ENCODE assay signal across 20 cellular contexts in the genomic region with DNA sequence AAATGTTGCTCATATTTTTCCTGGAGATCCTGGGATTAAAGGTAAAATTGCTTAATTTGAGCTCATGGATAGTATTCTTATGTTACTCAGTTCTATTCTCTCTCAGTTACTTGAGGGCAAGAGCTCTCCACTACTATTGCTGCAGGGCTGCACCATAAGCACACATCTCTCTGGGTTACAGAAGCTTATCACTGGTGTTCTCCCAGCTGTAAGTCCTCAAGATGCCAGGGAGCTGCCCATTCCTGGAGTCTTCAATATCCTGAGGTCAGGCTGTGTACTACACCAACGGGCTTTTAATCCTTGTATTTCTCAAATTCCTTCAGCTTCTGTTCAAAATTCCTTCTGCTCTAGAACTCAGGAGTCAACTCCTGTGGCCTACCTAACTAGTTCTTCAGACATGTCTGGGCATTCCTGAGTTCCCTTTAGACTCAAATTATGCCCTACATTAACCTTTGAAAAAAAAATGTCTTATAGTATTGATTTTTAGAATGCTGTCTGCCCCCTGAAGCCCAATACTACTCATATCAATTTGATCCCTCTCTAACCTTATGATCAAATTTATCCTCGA. TPM values are rescaled to one million over a fixed set of nuclear protein-coding genes. Genes with fewer than 3 reads are reported as not detected.
A peak's percentile ranks its signal among the peaks of the same experiment; 100 is the strongest.
DNase-seq lines count a peak whose midpoint lies in the region; ATAC-seq, FAIRE-seq and TF ChIP-seq lines count a peak whose summit lies in the region.
"Had no signal": no experiment of that assay in that cellular context is flagged by ENCODE, and none has a peak within 500 bp of the region (broad histone marks: within the 10 kb centered on the region; RNA-seq: fewer than 3 reads in every experiment).

No MANE protein-coding gene starts in this region.

- H4K91ac ChIP-seq in trophoblast cell (ENCODE audit: low read depth, low read length), result no peak overlapping the region

- no peak overlapping the region for H3K27ac Mint-ChIP-seq in naive thymus-derived CD4-positive, alpha-beta T cell
- H3K27ac Mint-ChIP-seq: CD4-positive, CD25-positive, alpha-beta regulatory T cell had no signal

- no peak for FAIRE-seq in HepG2 (lab: Jason Lieb, UNC)
- FAIRE-seq: K562 had no signal

- H3K4me2 ChIP-seq in HepG2 (ENCODE audit: low read depth, low read length) (peak overlapping the region; percentile 36), trophoblast cell (ENCODE audit: low read length) (no peak overlapping the region)
- H3K4me2 ChIP-seq: BLaER1 had no signal

- peaks cover 0 to 5% (median 0%) of the 10 kb centered on the region in 5 donors for H3K36me3 Mint-ChIP-seq in naive thymus-derived CD4-positive, alpha-beta T cell
- H3K36me3 Mint-ChIP-seq: CD4-positive, CD25-positive, alpha-beta regulatory T cell had no signal

- H3K9me3 Mint-ChIP-seq in naive thymus-derived CD4-positive, alpha-beta T cell, result peaks cover 0 to 3% (median 0%) of the 10 kb centered on the region in 11 donors

- H3K9ac ChIP-seq in HepG2 (ENCODE audit: insufficient read depth, low read depth, low read length), result peak overlapping the region; percentile 7
- H3K9ac ChIP-seq in trophoblast cell (ENCODE audit: low read length), result no peak overlapping the region
- H3K9ac ChIP-seq: BLaER1, GM23248 had no signal

- H2BK12ac ChIP-seq in trophoblast cell (ENCODE audit: low read length), result no peak overlapping the region

- no peaks in the 10 kb centered on the region for H3K4me1 Mint-ChIP-seq in naive thymus-derived CD4-positive, alpha-beta T cell
- H3K4me1 Mint-ChIP-seq: CD4-positive, CD25-positive, alpha-beta regulatory T cell had no signal

- TF ChIP-seq EP300 in HepG2 (IDR thresholded peaks at IDR 0.05; ENCODE audit: low read depth in 2 of 2, low read length in 2 of 2), result no peak
- TF ChIP-seq EP300 in HepG2 (CRISPR knock-in tag; IDR thresholded peaks at IDR 0.05; ENCODE audit: borderline replicate concordance), result no peak

- H3K4ac ChIP-seq in trophoblast cell (ENCODE audit: low read depth, low read length), result no peak overlapping the region

- no peaks in the 10 kb centered on the region for H3K9me3 ChIP-seq in HepG2 (ENCODE audit: low read length)
- no peaks in the 10 kb centered on the region for H3K9me3 ChIP-seq in right lobe of liver
- no peaks in the 10 kb centered on the region for H3K9me3 ChIP-seq in trophoblast cell (ENCODE audit: insufficient read depth, low read depth, low read length)
- H3K9me3 ChIP-seq in naive thymus-derived CD4-positive, alpha-beta T cell (ENCODE audit: control insufficient read depth in 2 of 3, low read length in 3 of 3), result no peaks in the 10 kb centered on the region
- H3K9me3 ChIP-seq: BLaER1, MG63 had no signal

- no peak overlapping the region for H3K14ac ChIP-seq in trophoblast cell (ENCODE audit: low read length)

- TSS peak; percentile 82 for BruUV-seq in HepG2 (replicated peaks; lab: Mats Ljungman, UMichigan)

- intact Hi-C loops in HepG2 (cut with micrococcal nuclease; ENCODE audit: unreplicated experiment) (no loop called here), right lobe of liver (cut with DNase I) (no loop called here)
- intact Hi-C loops in naive thymus-derived CD4-positive, alpha-beta T cell (cut with micrococcal nuclease), result no loop called here

- peak overlapping the region in 1 of 3 experiments; percentile 2; a peak in 1 of 6 replicates for H3K4me3 ChIP-seq in HepG2 (replicated peaks in 1 of 3; ENCODE audit: insufficient read depth in 1 of 3, low read depth in 2 of 3, low read length in 3 of 3)
- no peak overlapping the region for H3K4me3 ChIP-seq in right lobe of liver
- no peak overlapping the region for H3K4me3 ChIP-seq in trophoblast cell (ENCODE audit: low read depth, low read length)
- H3K4me3 ChIP-seq in naive thymus-derived CD4-positive, alpha-beta T cell (ENCODE audit: low read length), result no peak overlapping the region
- H3K4me3 ChIP-seq: BLaER1, GM23248, K562, MG63 had no signal

- no peak overlapping the region for H3K23ac ChIP-seq in trophoblast cell (ENCODE audit: low read length)

- TF ChIP-seq CTCF in HepG2 (CRISPR knock-in tag; IDR thresholded peaks at IDR 0.05) (no peak), right lobe of liver (IDR thresholded peaks at IDR 0.05) (no peak)

- ATAC-seq in HepG2, result peak; percentile 67
- no peak for ATAC-seq in right lobe of liver
- peak; percentile 78 for ATAC-seq in esophagus mucosa
- no peak for ATAC-seq in naive thymus-derived CD4-positive, alpha-beta T cell
- ATAC-seq: K562, Panc1 had no signal

- POLR2A ChIA-PET in HepG2 (lab: Yijun Ruan, JAX), result interaction anchor here (1.0 to 6.7 kb wide), 8 partner anchors 11 to 55 kb away, joined by 3 to 71 read pairs (median 6); a partner anchor contains a TSS
- POLR2A ChIA-PET in naive thymus-derived CD4-positive, alpha-beta T cell (lab: Charles Lee), result no interaction called here

- no peak for TF ChIP-seq RAD21 in HepG2 (CRISPR knock-in tag; IDR thresholded peaks at IDR 0.05)

- H3K27ac ChIP-seq in HepG2 (ENCODE audit: extremely low read length, insufficient read depth, low read length) (peak overlapping the region; percentile 65), right lobe of liver (no peak overlapping the region), trophoblast cell (ENCODE audit: low read depth, low read length) (no peak overlapping the region)
- no peak overlapping the region for H3K27ac ChIP-seq in naive thymus-derived CD4-positive, alpha-beta T cell (ENCODE audit: low read depth, low read length)
- H3K27ac ChIP-seq: BLaER1, GM23248 had no signal

- TF ChIP-seq POLR2A in HepG2 (IDR thresholded peaks at IDR 0.05; ENCODE audit: insufficient read depth in 1 of 2, low read depth in 2 of 2, low read length in 2 of 2), result no peak
- TF ChIP-seq POLR2A in right lobe of liver (IDR thresholded peaks at IDR 0.05), result no peak

- H4K20me1 ChIP-seq in HepG2 (ENCODE audit: insufficient read depth, low read length), result no peaks in the 10 kb centered on the region
- H4K20me1 ChIP-seq: BLaER1 had no signal

- no peak overlapping the region for H3K18ac ChIP-seq in trophoblast cell (ENCODE audit: low read length)

- in situ Hi-C loops in HepG2 (cut with HindIII; ENCODE audit: extremely low pct_ligation_motif_present, low pct_unique_long_range_greater_than_20kb), result no loop called here

- H3K36me3 ChIP-seq in HepG2 (replicated peaks in 1 of 2; ENCODE audit: control insufficient read depth in 1 of 2, insufficient read depth in 2 of 2, low read length in 2 of 2), result no peaks in the 10 kb centered on the region
- no peaks in the 10 kb centered on the region for H3K36me3 ChIP-seq in right lobe of liver
- H3K36me3 ChIP-seq in trophoblast cell (ENCODE audit: control insufficient read depth in 1 of 2, insufficient read depth in 2 of 2, low read length in 2 of 2), result no peaks in the 10 kb centered on the region
- no peaks in the 10 kb centered on the region for H3K36me3 ChIP-seq in naive thymus-derived CD4-positive, alpha-beta T cell (ENCODE audit: control insufficient read depth in 2 of 3, insufficient read depth in 3 of 3, low read length in 3 of 3)
- H3K36me3 ChIP-seq: BLaER1, MG63 had no signal

- H2BK120ac ChIP-seq in trophoblast cell (ENCODE audit: insufficient read depth, low read length, poor library complexity), result no peak overlapping the region

- H2BK5ac ChIP-seq in trophoblast cell (ENCODE audit: low read depth, low read length, poor library complexity), result no peak overlapping the region

- H4K8ac ChIP-seq in trophoblast cell (ENCODE audit: low read depth, low read length), result no peak overlapping the region

- WGBS in HepG2 (ENCODE audit: low lambda C conversion rate), result 60% methylated on average over 2 of the region's 2 CpGs
- WGBS in right lobe of liver (ENCODE audit: insufficient coverage, low coverage, low lambda C conversion rate, missing lambda C conversion rate), result 51% methylated on average over 2 of the region's 2 CpGs
- WGBS in trophoblast cell (ENCODE audit: extremely low coverage, insufficient coverage, insufficient read length), result no CpG with 5 or more reads among the region's 2 CpGs

- H3K27me3 Mint-ChIP-seq in naive thymus-derived CD4-positive, alpha-beta T cell, result peaks cover 0 to 8% (median 0%) of the 10 kb centered on the region in 5 donors

- no peak overlapping the region for H2AK5ac ChIP-seq in trophoblast cell (ENCODE audit: low read length)

- no peak overlapping the region for H3K4me3 Mint-ChIP-seq in naive thymus-derived CD4-positive, alpha-beta T cell
- H3K4me3 Mint-ChIP-seq: CD4-positive, CD25-positive, alpha-beta regulatory T cell had no signal

- DNase-seq in HepG2 (ENCODE audit: low spot score), result no peak
- no peak for DNase-seq in right lobe of liver
- DNase-seq in trophoblast cell, result peak; percentile 18 to 75
- no peak for DNase-seq in cerebellum (ENCODE audit: low spot score)
- no peak for DNase-seq in NAMALWA (ENCODE audit: low spot score)
- no peak for DNase-seq in naive thymus-derived CD4-positive, alpha-beta T cell
- DNase-seq: 8988T; CD4-positive, CD25-positive, alpha-beta regulatory T cell; DMS53; GM23248; H7; MG63; NCI-H2029; NCI-H526 treated with DMSO at 0.1 percent for 48 hours; SHP77 treated with DMSO at 0.1 percent for 48 hours had no signal

- no peaks in the 10 kb centered on the region for H3K27me3 ChIP-seq in HepG2 (ENCODE audit: control insufficient read depth in 1 of 2, insufficient read depth in 2 of 2, low read length in 2 of 2)
- H3K27me3 ChIP-seq in right lobe of liver, result no peaks in the 10 kb centered on the region
- H3K27me3 ChIP-seq in trophoblast cell (ENCODE audit: insufficient read depth, low read length), result no peaks in the 10 kb centered on the region
- H3K27me3 ChIP-seq in naive thymus-derived CD4-positive, alpha-beta T cell (ENCODE audit: control insufficient read depth in 2 of 2, insufficient read depth in 2 of 2, low read length in 2 of 2), result no peaks in the 10 kb centered on the region
- H3K27me3 ChIP-seq: BLaER1, MG63 had no signal

- H3K4me1 ChIP-seq in HepG2 (ENCODE audit: insufficient read depth, low read length), result peaks cover 44% of the 10 kb centered on the region
- no peaks in the 10 kb centered on the region for H3K4me1 ChIP-seq in right lobe of liver
- no peaks in the 10 kb centered on the region for H3K4me1 ChIP-seq in trophoblast cell (ENCODE audit: control insufficient read depth in 1 of 2, insufficient read depth in 2 of 2, low read length in 2 of 2)
- H3K4me1 ChIP-seq in naive thymus-derived CD4-positive, alpha-beta T cell (ENCODE audit: control insufficient read depth in 2 of 2, insufficient read depth in 2 of 2, low read length in 2 of 2), result no peaks in the 10 kb centered on the region
- H3K4me1 ChIP-seq: BLaER1 had no signal

- no peaks in the 10 kb centered on the region for H3K79me1 ChIP-seq in trophoblast cell (ENCODE audit: low read length)

- H2AFZ ChIP-seq in HepG2 (ENCODE audit: low read length) (peak overlapping the region; percentile 36), trophoblast cell (ENCODE audit: insufficient read depth, low read length, poor library complexity) (no peak overlapping the region)
- H2AFZ ChIP-seq: GM23248 had no signal

- no peak overlapping the region for H4K12ac ChIP-seq in trophoblast cell (ENCODE audit: low read depth, low read length)

- H3K79me2 ChIP-seq in HepG2 (ENCODE audit: insufficient read depth, low read length) (peaks cover 6% of the 10 kb centered on the region), trophoblast cell (ENCODE audit: control insufficient read depth, insufficient read depth, low read length, poor library complexity) (no peaks in the 10 kb centered on the region)

- CTCF ChIA-PET in HepG2 (lab: Yijun Ruan, JAX; ENCODE audit: low intra/inter-chr PET ratio, low total read pairs), result no interaction called here
- CTCF ChIA-PET in naive thymus-derived CD4-positive, alpha-beta T cell (lab: Charles Lee), result no interaction called here

RNA-seq across cellular contexts. Expression of a gene that starts 17.7 kb away (rescaled TPM):
- total RNA-seq in HepG2 (2016; rRNA removed; fragmentation: Illumina TruSeq; extraction: Trizol) (85.4 and 86.8 TPM in 2 replicates), right lobe of liver (100 to 1,000 TPM in 1 of 6 experiments, 10 to 100 TPM in 5; 38.1 to 133 (median 67.6) TPM), esophagus mucosa (92.0 TPM), cerebellum (32.2 TPM)
- total RNA-seq in HepG2 (2016; cell fraction: cytosol; rRNA removed; fragmentation: Illumina TruSeq; extraction: Trizol; ENCODE audit: low read depth), result 35.1 and 42.3 TPM in 2 replicates
- 73.7 and 77.7 TPM in 2 replicates for total RNA-seq in HepG2 (2016; cell fraction: insoluble cytoplasmic fraction; rRNA removed; fragmentation: Illumina TruSeq; extraction: Trizol)
- 71.4 and 76.7 TPM in 2 replicates for total RNA-seq in HepG2 (2016; cell fraction: membrane; rRNA removed; fragmentation: Illumina TruSeq; extraction: Trizol)
- total RNA-seq in HepG2 (2016; cell fraction: nucleus; rRNA removed; fragmentation: Illumina TruSeq; extraction: Trizol), result 248 and 259 TPM in 2 replicates
- 24.8 and 32.6 TPM in 2 replicates for polyA plus RNA-seq in HepG2 (2011; rRNA removed)
- 19.5 and 26.5 TPM in 2 replicates for polyA plus RNA-seq in HepG2 (2011; cell fraction: cytosol; rRNA removed)
- 33.4 and 41.2 TPM in 2 replicates for polyA plus RNA-seq in HepG2 (2011; cell fraction: nucleus; rRNA removed)
- 31.4 and 38.1 TPM in 2 replicates for polyA plus RNA-seq in HepG2 (2012)
- polyA plus RNA-seq in HepG2 (2016; cell fraction: cytosol; fragmentation: Illumina TruSeq; extraction: Trizol; ENCODE audit: low read depth), result 6.4 and 6.8 TPM in 2 replicates
- polyA plus RNA-seq in HepG2 (2016; cell fraction: insoluble cytoplasmic fraction; fragmentation: Illumina TruSeq; extraction: Trizol; ENCODE audit: low read depth), result 88.1 and 93.4 TPM in 2 replicates
- polyA plus RNA-seq in HepG2 (2016; cell fraction: membrane; fragmentation: Illumina TruSeq; extraction: Trizol; ENCODE audit: low read depth), result 23.7 and 27.6 TPM in 2 replicates
- polyA plus RNA-seq in HepG2 (2016; cell fraction: nucleus; fragmentation: Illumina TruSeq; extraction: Trizol; ENCODE audit: insufficient read depth, low read depth), result 92.3 and 103 TPM in 2 replicates
- polyA minus RNA-seq in HepG2 (2011; rRNA and poly(A)+ RNA removed; ENCODE audit: low replicate concordance), result 16.0 and 59.5 TPM in 2 replicates
- 45.9 and 59.2 TPM in 2 replicates for polyA minus RNA-seq in HepG2 (2011; cell fraction: cytosol; rRNA and poly(A)+ RNA removed)
- 337 and 403 TPM in 2 replicates for polyA minus RNA-seq in HepG2 (2011; cell fraction: nucleus; rRNA and poly(A)+ RNA removed)
- 140 and 143 TPM in 2 replicates for polyA plus RNA-seq in trophoblast cell (2013)
- 1 to 10 TPM in 2 of 5 experiments, under 1 TPM in 2, not detected in 1; 0.27 to 8.0 (median 1.7) TPM for total RNA-seq in naive thymus-derived CD4-positive, alpha-beta T cell
- under 1 TPM in 1 of 2 donors, not detected in 1; 0.22 TPM for polyA plus RNA-seq in naive thymus-derived CD4-positive, alpha-beta T cell
- total RNA-seq: G401 had no signal

Comparison
In these comparisons a context has a peak if more than half of its experiments do, and no peak if none do; other contexts are left out.
1. ATAC-seq: peak in HepG2 (single experiment) and esophagus mucosa (single experiment); none in right lobe of liver (0 of 4) and naive thymus-derived CD4-positive, alpha-beta T cell (single experiment).
2. DNase-seq: peak in trophoblast cell (2 of 2); none in HepG2 (single experiment), right lobe of liver (0 of 3), cerebellum (single experiment), NAMALWA (single experiment) and naive thymus-derived CD4-positive, alpha-beta T cell (0 of 9).